In genomic region chr20:35328095-35328685, GRCh38 we compare ENCODE assay signal across 31 cellular contexts. TPM values are rescaled to one million over a fixed set of nuclear protein-coding genes. Genes with fewer than 3 reads are reported as not detected.
A peak's percentile ranks its signal among the peaks of the same experiment; 100 is the strongest.
DNase-seq lines count a peak whose midpoint lies in the region; ATAC-seq and TF ChIP-seq lines count a peak whose summit lies in the region.
"Had no signal": no experiment of that assay in that cellular context is flagged by ENCODE, and none has a peak within 500 bp of the region (broad histone marks: within the 10 kb centered on the region; RNA-seq: fewer than 3 reads in every experiment).

No MANE protein-coding gene starts in this region.

- peaks cover 32% of the 10 kb centered on the region for H3K4me1 Mint-ChIP-seq in Caco-2 (ENCODE audit: low read depth, unreplicated experiment)
- peaks cover 32% of the 10 kb centered on the region for H3K4me1 Mint-ChIP-seq in activated T-helper 2 cell treated with anti-CD3 and anti-CD28 coated beads, Interferon-gamma antibody, Interleukin-2, Interleukin-4, amounts not matched to agents 10 μg/mL and 5 μg/mL and 100 μg/mL, durations not matched to agents 14 hours and 24 hours and 36 hours (ENCODE audit: low read depth)

- no peak overlapping the region for H3K4me3 Mint-ChIP-seq in Caco-2 (ENCODE audit: unreplicated experiment)
- H3K4me3 Mint-ChIP-seq in activated T-helper 2 cell treated with anti-CD3 and anti-CD28 coated beads, Interferon-gamma antibody, Interleukin-2, Interleukin-4, amounts not matched to agents 10 μg/mL and 5 μg/mL and 100 μg/mL, durations not matched to agents 14 hours and 24 hours and 36 hours (ENCODE audit: low read depth): no peak overlapping the region
- H3K4me3 Mint-ChIP-seq: CD4-positive, alpha-beta T cell; HFFc6; neural progenitor cell; WTC11 had no signal

- H3K36me3 ChIP-seq in Caco-2 (ENCODE audit: control insufficient read depth, insufficient read depth, low read length) (no peaks in the 10 kb centered on the region), mesenchymal stem cell (ENCODE audit: control insufficient read depth in 1 of 2, insufficient read depth in 2 of 2, low read depth in 1 of 2, low read length in 2 of 2) (peaks cover 4 to 19% of the 10 kb centered on the region in 2 experiments)
- H3K36me3 ChIP-seq: gastrocnemius medialis, neural progenitor cell had no signal

- no peak overlapping the region for H3K9ac ChIP-seq in mesenchymal stem cell (ENCODE audit: low read length)
- H3K9ac ChIP-seq: GM23248, neural progenitor cell had no signal

- no peak overlapping the region for H3K27ac ChIP-seq in mesenchymal stem cell (ENCODE audit: low read length, poor library complexity, severe bottlenecking)
- H3K27ac ChIP-seq: dorsolateral prefrontal cortex, GM23248, neural progenitor cell had no signal

- TSS peak; percentile 73 for BruUV-seq in Caco-2 (replicated peaks; lab: Mats Ljungman, UMichigan)

- no peak overlapping the region for H2AFZ ChIP-seq in mesenchymal stem cell (ENCODE audit: low read depth, low read length)
- H2AFZ ChIP-seq: GM23248, neural progenitor cell had no signal

- DNase-seq in activated CD4-positive, CD25-positive, alpha-beta regulatory T cell treated with anti-CD3 and anti-CD28 coated beads, Interleukin-2, amount 50 U/mL, for 72 hours: no peak
- no peak for DNase-seq in Caco-2
- no peak for DNase-seq in activated T-helper 2 cell treated with anti-CD3 and anti-CD28 coated beads, Interferon-gamma antibody, Interleukin-2, Interleukin-4, amounts not matched to agents 10 μg/mL and 5 μg/mL and 100 μg/mL, durations not matched to agents 14 hours and 24 hours and 36 hours (ENCODE audit: low spot score)
- DNase-seq in mesenchymal stem cell: peak; percentile 7
- DNase-seq in NCI-H446 treated with DMSO at 0.1 percent for 48 hours (lab: John Stamatoyannopoulos, UW): no peak
- DNase-seq: activated CD8-positive, alpha-beta memory T cell treated with anti-CD3 and anti-CD28 coated beads for 24 hours; CD4-positive, alpha-beta T cell; DMS 273 treated with DMSO at 0.1 percent for 48 hours; dorsolateral prefrontal cortex; EL; gastrocnemius medialis; GM23248; HFFc6; left colon; mammary epithelial cell; NCI-H1092; NCI-H187; NCI-H2171; NCI-H524; PC-3; posterior cingulate gyrus; right cardiac atrium; SIG-M5; stimulated activated CD4-positive, alpha-beta T cell treated with anti-CD3 and anti-CD28 coated beads, Interleukin-2, amount 100 ng/mL, for 48 hours had no signal

- CTCF ChIA-PET in Caco-2 (lab: Charles Lee): interaction anchor here (1.7 to 4.8 kb wide), 2 partner anchors 8 to 24 kb away, joined by 34 to 167 read pairs; no protein-coding TSS in a partner anchor

- WGBS in mesenchymal stem cell: 100% methylated on average over 2 of the region's 3 CpGs

- no peak overlapping the region for H4K91ac ChIP-seq in mesenchymal stem cell (ENCODE audit: low read length)

- H2BK12ac ChIP-seq in mesenchymal stem cell (ENCODE audit: low read length in 2 of 2): peak overlapping the region in 1 of 2 experiments; percentile 28

- H3K4me3 ChIP-seq in Caco-2 (ENCODE audit: low read depth, low read length) (no peak overlapping the region), mesenchymal stem cell (ENCODE audit: insufficient read depth in 1 of 2, low read depth in 1 of 2, low read length in 2 of 2) (no peak overlapping the region)
- H3K4me3 ChIP-seq: dorsolateral prefrontal cortex, gastrocnemius medialis, GM23248, neural progenitor cell had no signal

- no peaks in the 10 kb centered on the region for H3K27me3 Mint-ChIP-seq in Caco-2 (ENCODE audit: insufficient read depth, unreplicated experiment)
- H3K27me3 Mint-ChIP-seq in activated T-helper 2 cell treated with anti-CD3 and anti-CD28 coated beads, Interferon-gamma antibody, Interleukin-2, Interleukin-4, amounts not matched to agents 10 μg/mL and 5 μg/mL and 100 μg/mL, durations not matched to agents 14 hours and 24 hours and 36 hours (ENCODE audit: low read depth): no peaks in the 10 kb centered on the region
- H3K27me3 Mint-ChIP-seq: CD4-positive, alpha-beta T cell had no signal

- no peaks in the 10 kb centered on the region for H3K9me3 Mint-ChIP-seq in Caco-2 (ENCODE audit: unreplicated experiment)
- no peaks in the 10 kb centered on the region for H3K9me3 Mint-ChIP-seq in activated T-helper 2 cell treated with anti-CD3 and anti-CD28 coated beads, Interferon-gamma antibody, Interleukin-2, Interleukin-4, amounts not matched to agents 10 μg/mL and 5 μg/mL and 100 μg/mL, durations not matched to agents 14 hours and 24 hours and 36 hours
- H3K9me3 Mint-ChIP-seq: CD4-positive, alpha-beta T cell; HFFc6; neural progenitor cell; WTC11 had no signal

- H3K4ac ChIP-seq in mesenchymal stem cell (ENCODE audit: low read depth in 1 of 2, low read length in 2 of 2): no peak overlapping the region

- H3K9me3 ChIP-seq in Caco-2 (no peaks in the 10 kb centered on the region), mesenchymal stem cell (ENCODE audit: control insufficient read depth, low read length) (no peaks in the 10 kb centered on the region)
- H3K9me3 ChIP-seq: gastrocnemius medialis had no signal

- H2BK5ac ChIP-seq in mesenchymal stem cell (ENCODE audit: low read depth, low read length, poor library complexity, severe bottlenecking): no peak overlapping the region

- no peak overlapping the region for H2BK120ac ChIP-seq in mesenchymal stem cell (ENCODE audit: low read depth, low read length)

- peaks cover 4% of the 10 kb centered on the region for H3K79me1 ChIP-seq in mesenchymal stem cell (replicated peaks; ENCODE audit: low read length, poor library complexity, severe bottlenecking)

- H3K23ac ChIP-seq in mesenchymal stem cell (ENCODE audit: low read length in 2 of 2): no peak overlapping the region

- H4K8ac ChIP-seq in mesenchymal stem cell (ENCODE audit: low read length): no peak overlapping the region

- peak overlapping the region in 1 of 2 experiments; percentile 65 for H3K18ac ChIP-seq in mesenchymal stem cell (ENCODE audit: low read depth in 1 of 2, low read length in 2 of 2)

- no peak for TF ChIP-seq CTCF in Caco-2 (IDR thresholded peaks at IDR 0.05; ENCODE audit: insufficient read depth in 1 of 2, low read depth in 1 of 2, low read length in 1 of 2, severe bottlenecking in 1 of 2, unreplicated experiment in 1 of 2)

- POLR2A ChIA-PET in Caco-2 (lab: Charles Lee): no interaction called here

- no peak overlapping the region for H2BK15ac ChIP-seq in mesenchymal stem cell (ENCODE audit: low read depth, poor library complexity, severe bottlenecking)

- no peak overlapping the region for H3K4me2 ChIP-seq in mesenchymal stem cell (ENCODE audit: low read length, poor library complexity, severe bottlenecking)
- H3K4me2 ChIP-seq: neural progenitor cell had no signal

- intact Hi-C loops in Caco-2 (cut with micrococcal nuclease; ENCODE audit: unreplicated experiment): loop anchor here (10.0 kb wide), 1 partner anchor 287 kb away; the partner anchor contains the start of gene SPAG4
- intact Hi-C loops in activated T-helper 2 cell treated with anti-CD3 and anti-CD28 coated beads, Interferon-gamma antibody, Interleukin-2, Interleukin-4, amounts not matched to agents 10 μg/mL and 5 μg/mL and 100 μg/mL, durations not matched to agents 14 hours and 24 hours and 36 hours (cut with micrococcal nuclease): loop anchor here (2.0 kb wide), 1 partner anchor 15 kb away; no protein-coding TSS in a partner anchor

- H3K27ac Mint-ChIP-seq in Caco-2 (ENCODE audit: unreplicated experiment): peak overlapping the region; percentile 69
- H3K27ac Mint-ChIP-seq in activated T-helper 2 cell treated with anti-CD3 and anti-CD28 coated beads, Interferon-gamma antibody, Interleukin-2, Interleukin-4, amounts not matched to agents 10 μg/mL and 5 μg/mL and 100 μg/mL, durations not matched to agents 14 hours and 24 hours and 36 hours: peak overlapping the region; percentile 35
- H3K27ac Mint-ChIP-seq: CD4-positive, alpha-beta T cell; neural progenitor cell had no signal

- H3K36me3 Mint-ChIP-seq in Caco-2 (ENCODE audit: insufficient read depth, unreplicated experiment): no peaks in the 10 kb centered on the region
- H3K36me3 Mint-ChIP-seq in activated T-helper 2 cell treated with anti-CD3 and anti-CD28 coated beads, Interferon-gamma antibody, Interleukin-2, Interleukin-4, amounts not matched to agents 10 μg/mL and 5 μg/mL and 100 μg/mL, durations not matched to agents 14 hours and 24 hours and 36 hours (ENCODE audit: low read depth): peaks cover 9% of the 10 kb centered on the region
- H3K36me3 Mint-ChIP-seq: WTC11 had no signal

- H2AK5ac ChIP-seq in mesenchymal stem cell (ENCODE audit: low read length, severe bottlenecking): peak overlapping the region; percentile 64

- H3K27me3 ChIP-seq in Caco-2 (replicated peaks; ENCODE audit: control insufficient read depth, insufficient read depth, low read length) (no peaks in the 10 kb centered on the region), mesenchymal stem cell (ENCODE audit: control insufficient read depth in 1 of 2, insufficient read depth in 1 of 2, low read length in 2 of 2) (no peaks in the 10 kb centered on the region)
- H3K27me3 ChIP-seq: dorsolateral prefrontal cortex, gastrocnemius medialis, neural progenitor cell had no signal

- H3K4me1 ChIP-seq in Caco-2 (peaks cover 55% of the 10 kb centered on the region), mesenchymal stem cell (ENCODE audit: control insufficient read depth, insufficient read depth, low read depth, low read length) (peaks cover 6% of the 10 kb centered on the region)
- H3K4me1 ChIP-seq: neural progenitor cell had no signal

- no peak overlapping the region for H3K14ac ChIP-seq in mesenchymal stem cell (ENCODE audit: low read length in 2 of 2)

- peak; percentile 32 to 58 for ATAC-seq in activated CD4-positive, CD25-positive, alpha-beta regulatory T cell treated with anti-CD3 and anti-CD28 coated beads, Interleukin-2, amount 50 U/mL, for 24 hours
- no peak for ATAC-seq in HG02840 (IDR thresholded peaks at IDR 0.05; ENCODE audit: low FRiP score, unreplicated experiment)
- ATAC-seq in HG03045 (IDR thresholded peaks at IDR 0.05; ENCODE audit: unreplicated experiment): no peak
- ATAC-seq: WTC11 had no signal

RNA-seq across cellular contexts. Expression of gene FAM83C, which starts 36.0 kb away (rescaled TPM):
- total RNA-seq in Caco-2 (2022): 0.09 TPM in 1 of 2 replicates, not detected in the other
- not detected in 2 replicates for total RNA-seq in activated T-helper 2 cell treated with anti-CD3 and anti-CD28 coated beads, Interferon-gamma antibody, Interleukin-2, Interleukin-4, amounts not matched to agents 10 μg/mL and 5 μg/mL and 100 μg/mL, durations not matched to agents 14 hours and 24 hours and 36 hours
- polyA plus RNA-seq in mesenchymal stem cell (2013, experiment 1 of 2): not detected
- polyA plus RNA-seq in mesenchymal stem cell (2013, experiment 2 of 2): not detected
- total RNA-seq: A172; CD4-positive, alpha-beta T cell; gastrocnemius medialis; GM23248; HFFc6; mammary epithelial cell; PC-3; right cardiac atrium; temporal lobe; WTC11 had no signal
- polyA plus RNA-seq: GM23248, mammary epithelial cell, right cardiac atrium had no signal

RNA-seq across cellular contexts. Expression of gene EIF6, which starts 43.6 kb away (rescaled TPM):
- 403 and 420 TPM in 2 replicates for total RNA-seq in Caco-2 (2022)
- 179 and 183 TPM in 2 replicates for total RNA-seq in activated T-helper 2 cell treated with anti-CD3 and anti-CD28 coated beads, Interferon-gamma antibody, Interleukin-2, Interleukin-4, amounts not matched to agents 10 μg/mL and 5 μg/mL and 100 μg/mL, durations not matched to agents 14 hours and 24 hours and 36 hours
- 110 TPM for polyA plus RNA-seq in mesenchymal stem cell (2013, experiment 1 of 2)
- 112 TPM for polyA plus RNA-seq in mesenchymal stem cell (2013, experiment 2 of 2)

RNA-seq across cellular contexts. Expression of gene MMP24OS, which starts 50.3 kb away (rescaled TPM):
- total RNA-seq in Caco-2 (2022): 38.8 and 42.3 TPM in 2 replicates
- 31.4 and 33.0 TPM in 2 replicates for total RNA-seq in activated T-helper 2 cell treated with anti-CD3 and anti-CD28 coated beads, Interferon-gamma antibody, Interleukin-2, Interleukin-4, amounts not matched to agents 10 μg/mL and 5 μg/mL and 100 μg/mL, durations not matched to agents 14 hours and 24 hours and 36 hours
- polyA plus RNA-seq in mesenchymal stem cell (2013, experiment 1 of 2): 114 TPM
- polyA plus RNA-seq in mesenchymal stem cell (2013, experiment 2 of 2): 114 TPM

Comparison
In these comparisons a context has a peak if more than half of its experiments do, and no peak if none do; other contexts are left out.
1. ATAC-seq: peak in activated CD4-positive, CD25-positive, alpha-beta regulatory T cell treated with anti-CD3 and anti-CD28 coated beads, Interleukin-2, amount 50 U/mL, for 24 hours (2 of 2); none in HG02840 (single experiment) and HG03045 (single experiment).